In genomic region chr2:130837175-130837810, GRCh38 we compare ENCODE assay signal across 8 cellular contexts. TPM values are rescaled to one million over a fixed set of nuclear protein-coding genes. Genes with fewer than 3 reads are reported as not detected.
DNase-seq lines count a peak whose midpoint lies in the region; ATAC-seq and TF ChIP-seq lines count a peak whose summit lies in the region.
"Had no signal": no experiment of that assay in that cellular context is flagged by ENCODE, and none has a peak within 500 bp of the region (broad histone marks: within the 10 kb centered on the region; RNA-seq: fewer than 3 reads in every experiment).

No MANE protein-coding gene starts in this region.

- H3K9ac ChIP-seq in HCT116 (ENCODE audit: low read length) (peak overlapping the region; percentile 78), skeletal muscle satellite cell (ENCODE audit: low read depth, low read length) (no peak overlapping the region)

- peaks cover 42% of the 10 kb centered on the region; the same call in 1 of the 2 replicates for H3K79me2 ChIP-seq in HCT116 (ENCODE audit: insufficient read depth, low read length)

- intact Hi-C loops in HCT116 (cut with micrococcal nuclease) (no loop called here), right cardiac atrium (cut with DNase I) (no loop called here), head of caudate nucleus (cut with DNase I) (no loop called here)

- H3K4me3 ChIP-seq in HCT116 (replicated peaks in 1 of 2; ENCODE audit: low read depth in 1 of 2, low read length in 2 of 2) (peak overlapping the region; percentile 80 to 87), Peyer's patch (peak overlapping the region in 3 of 4 donors; percentile 37 to 47 (median 47)), right cardiac atrium (ENCODE audit: low read length) (peak overlapping the region; percentile 43), skeletal muscle satellite cell (ENCODE audit: low read length) (no peak overlapping the region)

- WGBS in right cardiac atrium = 3% methylated on average over 53 of the region's 53 CpGs

- TF ChIP-seq CTCF in HCT116 (IDR thresholded peaks at IDR 0.05 in 2 of 3, conservative IDR thresholded peaks at IDR 0.05 in 1 of 3; ENCODE audit: borderline replicate concordance in 1 of 3, insufficient read depth in 1 of 3, low read depth in 2 of 3, low read length in 2 of 3) = no peak
- TF ChIP-seq CTCF in Peyer's patch (IDR thresholded peaks at IDR 0.05) = no peak

- H3K27me3 ChIP-seq in HCT116 (ENCODE audit: insufficient read depth, low read length) (no peaks in the 10 kb centered on the region), Peyer's patch (peaks cover 0 to 15% of the 10 kb centered on the region in 2 donors), right cardiac atrium (ENCODE audit: control insufficient read depth, insufficient read depth) (no peaks in the 10 kb centered on the region), skeletal muscle satellite cell (ENCODE audit: control insufficient read depth, insufficient read depth, low read length) (peaks cover 15% of the 10 kb centered on the region)

- POLR2A ChIA-PET in HCT116 (lab: Charles Lee) = no interaction called here

- H3K4me1 ChIP-seq in HCT116 (ENCODE audit: control insufficient read depth in 1 of 2, insufficient read depth in 2 of 2, low read length in 2 of 2) = peaks cover 12% of the 10 kb centered on the region in 2 experiments; a peak in 3 of 4 replicates
- H3K4me1 ChIP-seq in Peyer's patch = peaks cover 0 to 9% (median 4%) of the 10 kb centered on the region in 4 donors
- H3K4me1 ChIP-seq in right cardiac atrium (ENCODE audit: control insufficient read depth, insufficient read depth, low read length) = no peaks in the 10 kb centered on the region
- H3K4me1 ChIP-seq in skeletal muscle satellite cell (ENCODE audit: control insufficient read depth, insufficient read depth, low read length) = peaks cover 4% of the 10 kb centered on the region

- no peak for TF ChIP-seq RAD21 in HCT116 (IDR thresholded peaks at IDR 0.05; ENCODE audit: low read depth)

- RAD21 ChIA-PET in HCT116 (lab: Charles Lee; ENCODE audit: low non-redundant PET in 1 of 2, low total read pairs in 2 of 2, uncharacterized antibody in 2 of 2, unreplicated experiment in 2 of 2) = no interaction called here

- H3K4me2 ChIP-seq in HCT116 (ENCODE audit: low read length) = peak overlapping the region; percentile 96
- H3K4me2 ChIP-seq in skeletal muscle satellite cell (ENCODE audit: low read length) = peak overlapping the region; percentile 25

- TF ChIP-seq POLR2A in HCT116 (IDR thresholded peaks at IDR 0.05; ENCODE audit: borderline replicate concordance, extremely low read depth, insufficient read depth, insufficient read length) = no peak
- no peak for TF ChIP-seq POLR2A in Peyer's patch (IDR thresholded peaks at IDR 0.05)

- CTCF ChIA-PET in HCT116 (lab: Charles Lee) = no interaction called here

- no peaks in the 10 kb centered on the region for H4K20me1 ChIP-seq in HCT116 (ENCODE audit: insufficient read depth)

- H3K27ac ChIP-seq in HCT116 (ENCODE audit: low read depth, low read length) (peak overlapping the region; percentile 75), Peyer's patch (no peak overlapping the region), right cardiac atrium (ENCODE audit: low read length) (no peak overlapping the region)

- no TSS peak for BruUV-seq in HCT116 (replicated peaks; lab: Mats Ljungman, UMichigan)

- DNase-seq in HCT116 (ENCODE audit: low read depth, low spot score) (no peak), Peyer's patch (no peak), right cardiac atrium (no peak), SIG-M5 (lab: John Stamatoyannopoulos, UW) (no peak), head of caudate nucleus (no peak), cerebellum (ENCODE audit: low spot score) (no peak)

- H3K9me3 ChIP-seq in HCT116 (ENCODE audit: control insufficient read depth in 1 of 2, insufficient read depth in 1 of 2, low read depth in 1 of 2, low read length in 2 of 2) (no peaks in the 10 kb centered on the region), Peyer's patch (no peaks in the 10 kb centered on the region), right cardiac atrium (ENCODE audit: control insufficient read depth, low read length) (no peaks in the 10 kb centered on the region), skeletal muscle satellite cell (replicated peaks; ENCODE audit: low read length) (no peaks in the 10 kb centered on the region)

- ATAC-seq in HCT116 (peak; percentile 51), right cardiac atrium (peak; percentile 5 to 22)

- H2AFZ ChIP-seq in HCT116 (ENCODE audit: low read depth, low read length, poor library complexity, severe bottlenecking) = no peak overlapping the region

- H3K36me3 ChIP-seq in HCT116 (ENCODE audit: control insufficient read depth in 1 of 2, insufficient read depth in 2 of 2, low read length in 2 of 2) (no peaks in the 10 kb centered on the region), Peyer's patch (no peaks in the 10 kb centered on the region), skeletal muscle satellite cell (ENCODE audit: insufficient read depth, low read length) (no peaks in the 10 kb centered on the region)

- H3K9me2 ChIP-seq in HCT116 (ENCODE audit: insufficient read depth) = no peaks in the 10 kb centered on the region

TF ChIP-seq in HCT116, 20 proteins besides CTCF, POLR2A, EP300 and RAD21:
- TF ChIP-seq EGR1 (IDR thresholded peaks at IDR 0.05; ENCODE audit: low read depth) (no peak), YY1 (IDR thresholded peaks at IDR 0.05; ENCODE audit: extremely low read depth, insufficient replicate concordance, low read depth, low read length) (no peak), ZFX (IDR thresholded peaks at IDR 0.05) (peak; percentile 52), SP1 (IDR thresholded peaks at IDR 0.05; ENCODE audit: low read depth) (no peak)

RNA-seq across cellular contexts. Expression of gene ARHGEF4, which starts 0.6 kb away (rescaled TPM):
- total RNA-seq in HCT116 (2021; ENCODE audit: unreplicated experiment) (26.6 TPM), Peyer's patch (10 to 100 TPM in 1 of 4 donors, 1 to 10 TPM in 3; 1.1 to 10.7 (median 1.6) TPM), right cardiac atrium (1 to 10 TPM; 1.8 to 5.2 (median 2.9) TPM), cerebellum (35.3 TPM)
- 13.6 and 18.0 TPM in 2 replicates for polyA plus RNA-seq in HCT116 (2012)
- polyA plus RNA-seq in right cardiac atrium = 2.8 TPM
- 1.5 and 2.0 TPM in 2 replicates for total RNA-seq in skeletal muscle satellite cell (2012; rRNA removed)
- total RNA-seq: T-helper 2 cell treated with Interferon-gamma antibody and Interleukin-4, amounts not matched to agents 100 ng/mL and 5 ng/mL, for 36 hours had no signal
